ENCODE assay signal across 15 cellular contexts in genomic region chr2:39007875-39008504, GRCh38.
DNase-seq lines count a peak whose midpoint lies in the region; ATAC-seq lines count a peak whose summit lies in the region.
"Had no signal": no experiment of that assay in that cellular context is flagged by ENCODE, and none has a peak within 500 bp of the region (broad histone marks: within the 10 kb centered on the region; RNA-seq: fewer than 3 reads in every experiment).

No MANE protein-coding gene starts in this region.

- H3K27me3 ChIP-seq in HUES48 (ENCODE audit: control insufficient read depth, insufficient read depth, low read length) = no peaks in the 10 kb centered on the region
- H3K27me3 ChIP-seq: body of pancreas, neural progenitor cell, tibial artery had no signal

- intact Hi-C loops in activated T-helper 2 cell treated with anti-CD3 and anti-CD28 coated beads, Interferon-gamma antibody, Interleukin-2, Interleukin-4, amounts not matched to agents 10 μg/mL and 5 μg/mL and 100 μg/mL, durations not matched to agents 14 hours and 24 hours and 36 hours (cut with micrococcal nuclease) = loop anchor here (1.0 kb wide), 1 partner anchor 100 kb away; no protein-coding TSS in a partner anchor

- H3K9me3 Mint-ChIP-seq in activated T-cell treated with anti-CD3 and anti-CD28 coated beads, Interleukin-2, amount 50 U/mL, for 24 hours = no peaks in the 10 kb centered on the region
- no peaks in the 10 kb centered on the region for H3K9me3 Mint-ChIP-seq in activated T-helper 2 cell treated with anti-CD3 and anti-CD28 coated beads, Interferon-gamma antibody, Interleukin-2, Interleukin-4, amounts not matched to agents 10 μg/mL and 5 μg/mL and 100 μg/mL, durations not matched to agents 14 hours and 24 hours and 36 hours
- no peaks in the 10 kb centered on the region for H3K9me3 Mint-ChIP-seq in stimulated activated effector memory CD8-positive, alpha-beta T cell treated with anti-CD3 and anti-CD28 coated beads, Interleukin-12 subunit alpha, Interleukin-12 subunit beta, amount 100 ng/mL, for 72 hours
- H3K9me3 Mint-ChIP-seq: neural progenitor cell had no signal

- no peaks in the 10 kb centered on the region for H3K27me3 Mint-ChIP-seq in activated T-cell treated with anti-CD3 and anti-CD28 coated beads, Interleukin-2, amount 50 U/mL, for 24 hours
- H3K27me3 Mint-ChIP-seq in activated T-helper 2 cell treated with anti-CD3 and anti-CD28 coated beads, Interferon-gamma antibody, Interleukin-2, Interleukin-4, amounts not matched to agents 10 μg/mL and 5 μg/mL and 100 μg/mL, durations not matched to agents 14 hours and 24 hours and 36 hours (ENCODE audit: low read depth) = no peaks in the 10 kb centered on the region

- H3K36me3 ChIP-seq in HUES48 (ENCODE audit: control insufficient read depth, insufficient read depth, low read length) = peaks cover 73% of the 10 kb centered on the region

- no peak overlapping the region for H3K4me3 ChIP-seq in HUES48 (ENCODE audit: low read depth, low read length)
- H3K4me3 ChIP-seq: body of pancreas, neural progenitor cell, tibial artery had no signal

- H3K4me1 Mint-ChIP-seq in activated T-cell treated with anti-CD3 and anti-CD28 coated beads, Interleukin-2, amount 50 U/mL, for 24 hours (ENCODE audit: low read depth) = peaks cover 10% of the 10 kb centered on the region
- peaks cover 17% of the 10 kb centered on the region for H3K4me1 Mint-ChIP-seq in activated T-helper 2 cell treated with anti-CD3 and anti-CD28 coated beads, Interferon-gamma antibody, Interleukin-2, Interleukin-4, amounts not matched to agents 10 μg/mL and 5 μg/mL and 100 μg/mL, durations not matched to agents 14 hours and 24 hours and 36 hours (ENCODE audit: low read depth)
- peaks cover 9% of the 10 kb centered on the region for H3K4me1 Mint-ChIP-seq in stimulated activated effector memory CD8-positive, alpha-beta T cell treated with anti-CD3 and anti-CD28 coated beads, Interleukin-12 subunit alpha, Interleukin-12 subunit beta, amount 100 ng/mL, for 72 hours
- H3K4me1 Mint-ChIP-seq: neural progenitor cell had no signal

- H3K27ac ChIP-seq in HUES48 (ENCODE audit: low read depth, low read length) = peak overlapping the region; percentile 12
- H3K27ac ChIP-seq: body of pancreas, epithelial cell of prostate, neural progenitor cell, tibial artery had no signal

- peaks cover 88% of the 10 kb centered on the region for H3K36me3 Mint-ChIP-seq in activated T-cell treated with anti-CD3 and anti-CD28 coated beads, Interleukin-2, amount 50 U/mL, for 24 hours (ENCODE audit: low read depth)
- H3K36me3 Mint-ChIP-seq in activated T-helper 2 cell treated with anti-CD3 and anti-CD28 coated beads, Interferon-gamma antibody, Interleukin-2, Interleukin-4, amounts not matched to agents 10 μg/mL and 5 μg/mL and 100 μg/mL, durations not matched to agents 14 hours and 24 hours and 36 hours (ENCODE audit: low read depth) = peaks cover 79% of the 10 kb centered on the region
- peaks cover 100% of the 10 kb centered on the region for H3K36me3 Mint-ChIP-seq in stimulated activated effector memory CD8-positive, alpha-beta T cell treated with anti-CD3 and anti-CD28 coated beads, Interleukin-12 subunit alpha, Interleukin-12 subunit beta, amount 100 ng/mL, for 72 hours

- no peak for DNase-seq in activated T-cell treated with anti-CD3 and anti-CD28 coated beads, Interleukin-2, amount 50 U/mL, for 24 hours
- DNase-seq in activated T-cell treated with anti-CD3 and anti-CD28 coated beads, Interleukin-2, amount 50 U/mL, for 48 hours = no peak
- DNase-seq in activated T-helper 2 cell treated with anti-CD3 and anti-CD28 coated beads, Interferon-gamma antibody, Interleukin-2, Interleukin-4, amounts not matched to agents 10 μg/mL and 5 μg/mL and 100 μg/mL, durations not matched to agents 14 hours and 24 hours and 36 hours (ENCODE audit: low spot score) = no peak
- DNase-seq in stimulated activated effector memory CD8-positive, alpha-beta T cell treated with anti-CD3 and anti-CD28 coated beads, Interleukin-12 subunit alpha, Interleukin-12 subunit beta, amount 100 ng/mL, for 72 hours (ENCODE audit: low spot score in 2 of 2) = no peak
- no peak for DNase-seq in NCI-H2227 treated with DMSO at 0.1 percent for 48 hours (lab: John Stamatoyannopoulos, UW)
- no peak for DNase-seq in stimulated activated CD4-positive, alpha-beta T cell treated with anti-CD3 and anti-CD28 coated beads, Interleukin-2, amount 100 ng/mL, for 24 hours
- DNase-seq: ACHN, body of pancreas, dermis blood vessel endothelial cell, DMS79 treated with DMSO at 0.1 percent for 48 hours, tibial artery had no signal

- H3K27ac Mint-ChIP-seq in activated T-cell treated with anti-CD3 and anti-CD28 coated beads, Interleukin-2, amount 50 U/mL, for 24 hours = peak overlapping the region; percentile 66
- H3K27ac Mint-ChIP-seq in activated T-helper 2 cell treated with anti-CD3 and anti-CD28 coated beads, Interferon-gamma antibody, Interleukin-2, Interleukin-4, amounts not matched to agents 10 μg/mL and 5 μg/mL and 100 μg/mL, durations not matched to agents 14 hours and 24 hours and 36 hours = peak overlapping the region; percentile 97
- H3K27ac Mint-ChIP-seq in stimulated activated effector memory CD8-positive, alpha-beta T cell treated with anti-CD3 and anti-CD28 coated beads, Interleukin-12 subunit alpha, Interleukin-12 subunit beta, amount 100 ng/mL, for 72 hours = peak overlapping the region; percentile 23
- H3K27ac Mint-ChIP-seq: neural progenitor cell had no signal

- no peak overlapping the region for H3K9ac ChIP-seq in HUES48 (ENCODE audit: low read depth, low read length)
- H3K9ac ChIP-seq: neural progenitor cell had no signal

- ATAC-seq in stimulated activated effector memory CD8-positive, alpha-beta T cell treated with anti-CD3 and anti-CD28 coated beads, Interleukin-12 subunit alpha, Interleukin-12 subunit beta, amount 100 ng/mL, for 72 hours = no peak
- ATAC-seq in GM18861 (IDR thresholded peaks at IDR 0.05; ENCODE audit: unreplicated experiment) = no peak
- ATAC-seq: body of pancreas had no signal

- no peak overlapping the region for H3K4me3 Mint-ChIP-seq in activated T-cell treated with anti-CD3 and anti-CD28 coated beads, Interleukin-2, amount 50 U/mL, for 24 hours
- H3K4me3 Mint-ChIP-seq in activated T-helper 2 cell treated with anti-CD3 and anti-CD28 coated beads, Interferon-gamma antibody, Interleukin-2, Interleukin-4, amounts not matched to agents 10 μg/mL and 5 μg/mL and 100 μg/mL, durations not matched to agents 14 hours and 24 hours and 36 hours (ENCODE audit: low read depth) = no peak overlapping the region
- H3K4me3 Mint-ChIP-seq in stimulated activated effector memory CD8-positive, alpha-beta T cell treated with anti-CD3 and anti-CD28 coated beads, Interleukin-12 subunit alpha, Interleukin-12 subunit beta, amount 100 ng/mL, for 72 hours = no peak overlapping the region
- H3K4me3 Mint-ChIP-seq: neural progenitor cell had no signal

- peaks cover 24% of the 10 kb centered on the region for H3K4me1 ChIP-seq in HUES48 (ENCODE audit: control insufficient read depth, insufficient read depth, low read length)
- H3K4me1 ChIP-seq: body of pancreas, neural progenitor cell, tibial artery had no signal

- no peaks in the 10 kb centered on the region for H3K9me3 ChIP-seq in HUES48 (ENCODE audit: control insufficient read depth, insufficient read depth, low read length)
- H3K9me3 ChIP-seq: body of pancreas, tibial artery had no signal

Comparison
In these comparisons a context has a peak if more than half of its experiments do, and no peak if none do; other contexts are left out.
1. H3K27ac Mint-ChIP-seq: peak in every context shown above with its lines; median percentile 97 in activated T-helper 2 cell treated with anti-CD3 and anti-CD28 coated beads, Interferon-gamma antibody, Interleukin-2, Interleukin-4, amounts not matched to agents 10 μg/mL and 5 μg/mL and 100 μg/mL, durations not matched to agents 14 hours and 24 hours and 36 hours; 66 in activated T-cell treated with anti-CD3 and anti-CD28 coated beads, Interleukin-2, amount 50 U/mL, for 24 hours; 23 in stimulated activated effector memory CD8-positive, alpha-beta T cell treated with anti-CD3 and anti-CD28 coated beads, Interleukin-12 subunit alpha, Interleukin-12 subunit beta, amount 100 ng/mL, for 72 hours.